ENCODE assay signal across 8 cellular contexts in genomic region chr1:2314803-2315710, GRCh38.
DNase-seq lines count a peak whose midpoint lies in the region; ATAC-seq and TF ChIP-seq lines count a peak whose summit lies in the region.

No MANE protein-coding gene starts in this region.

- H3K9me3 ChIP-seq in colonic mucosa: no peaks in the 10 kb centered on the region

- H3K36me3 ChIP-seq in colonic mucosa: no peaks in the 10 kb centered on the region

- DNase-seq in CMK (ENCODE audit: low read depth) (peak; percentile 80), HuH-7.5 (ENCODE audit: low spot score) (peak; percentile 93), colonic mucosa (peak; percentile 48), lower leg skin (ENCODE audit: low spot score in 2 of 2) (peak in 1 of 2 donors; percentile 94)
- DNase-seq in activated CD4-positive, CD25-positive, alpha-beta regulatory T cell (lab: John Stamatoyannopoulos, UW): peak; percentile 30 to 62 (median 48)
- DNase-seq in stimulated activated CD8-positive, alpha-beta memory T cell treated with anti-CD3 and anti-CD28 coated beads, Interleukin-4, amount 100 ng/mL, for 4 hours (ENCODE audit: low read depth in 2 of 2, low spot score in 1 of 2): peak; percentile 35 to 40

- TF ChIP-seq POLR2A in lower leg skin (IDR thresholded peaks at IDR 0.05) (no peak), GM18505 (IDR thresholded peaks at IDR 0.05; ENCODE audit: borderline replicate concordance, extremely low read depth, insufficient read depth, insufficient read length) (no peak)

- peaks cover 4% of the 10 kb centered on the region for H3K27me3 ChIP-seq in colonic mucosa

- TF ChIP-seq CTCF in colonic mucosa (IDR thresholded peaks at IDR 0.05) (peak; percentile 93), lower leg skin (IDR thresholded peaks at IDR 0.05) (peak in 1 of 3 donors; percentile 30)

- H3K27ac ChIP-seq in colonic mucosa: peak overlapping the region; percentile 78

- 0 to 33% methylated on average over 2 to 8 of the region's 91 CpGs for whole genome bisulfite sequencing in lower leg skin, 2 donors

- H3K4me3 ChIP-seq in colonic mucosa (peak overlapping the region; percentile 56), lower leg skin (ENCODE audit: low read depth, poor library complexity, severe bottlenecking) (peak overlapping the region; percentile 10)

- peaks cover 7% of the 10 kb centered on the region for H3K4me1 ChIP-seq in colonic mucosa

- H3K9ac ChIP-seq in colonic mucosa (ENCODE audit: low read depth in 2 of 2, low read length in 2 of 2): peak overlapping the region in 1 of 2 donors; percentile 43

- intact Hi-C loops in colonic mucosa (cut with DNase I): loop anchor here (5.0 kb wide), 1 partner anchor 83 kb away; no protein-coding TSS in a partner anchor
- intact Hi-C loops in lower leg skin (cut with DNase I; ENCODE audit: low total_unique reads): loop anchor here (10.0 kb wide), 1 partner anchor 120 kb away; the partner anchor contains the start of gene FAAP20

- no peak for ATAC-seq in GM18505 (IDR thresholded peaks at IDR 0.05; ENCODE audit: unreplicated experiment)
- no peak for ATAC-seq in HG03280 (IDR thresholded peaks at IDR 0.05; ENCODE audit: unreplicated experiment)
